ENCODE assay signal across 10 cellular contexts in the genomic region with DNA sequence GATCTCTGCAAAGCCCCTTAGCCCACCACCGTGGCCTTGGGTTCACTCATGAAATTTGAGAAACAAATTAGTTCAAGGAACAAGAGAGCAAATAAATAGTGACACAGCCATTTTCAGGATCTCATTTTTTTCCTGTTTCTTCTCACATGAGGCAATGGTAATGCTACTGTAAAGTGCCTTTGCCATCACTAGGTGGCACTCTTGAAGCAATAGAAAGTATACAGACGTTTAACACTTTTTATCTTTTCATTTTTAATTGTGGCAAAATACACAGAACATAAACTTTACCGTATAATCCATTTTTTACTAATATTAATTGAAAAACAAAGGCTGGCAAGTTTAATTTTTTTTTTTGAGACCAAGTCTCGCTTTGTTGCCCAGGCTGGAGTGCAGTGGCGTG.
DNase-seq lines count a peak whose midpoint lies in the region; ATAC-seq, FAIRE-seq and TF ChIP-seq lines count a peak whose summit lies in the region.
"Had no signal": no experiment of that assay in that cellular context is flagged by ENCODE, and none has a peak within 500 bp of the region (broad histone marks: within the 10 kb centered on the region; RNA-seq: fewer than 3 reads in every experiment).

No MANE protein-coding gene starts in this region.

- no peaks in the 10 kb centered on the region for H4K20me1 ChIP-seq in HepG2 (ENCODE audit: insufficient read depth, low read length)

- 34% methylated on average over 5 of the region's 5 CpGs for WGBS in HepG2 (ENCODE audit: low lambda C conversion rate)

- H3K27me3 Mint-ChIP-seq in MCF 10A (ENCODE audit: insufficient read depth, unreplicated experiment): no peaks in the 10 kb centered on the region

- H3K9me3 Mint-ChIP-seq in MCF 10A (ENCODE audit: unreplicated experiment): peaks cover 37% of the 10 kb centered on the region

- no peak for TF ChIP-seq POLR2A in HepG2 (IDR thresholded peaks at IDR 0.05; ENCODE audit: insufficient read depth in 1 of 2, low read depth in 2 of 2, low read length in 2 of 2)

- no peak overlapping the region for H3K4me3 Mint-ChIP-seq in MCF 10A (ENCODE audit: unreplicated experiment)

- no peak overlapping the region for H3K4me3 ChIP-seq in HepG2 (replicated peaks in 1 of 3; ENCODE audit: insufficient read depth in 1 of 3, low read depth in 2 of 3, low read length in 3 of 3)

- peak; percentile 36 for FAIRE-seq in HepG2 (lab: Jason Lieb, UNC)

- in situ Hi-C loops in ACHN (cut with HindIII; ENCODE audit: low pct_ligation_motif_present, low pct_unique_long_range_greater_than_20kb, low sequenced_read_pairs) (no loop called here), KBM-7 (cut with MboI; ENCODE audit: low pct_unique_long_range_greater_than_20kb, low sequenced_read_pairs) (no loop called here), HepG2 (cut with HindIII; ENCODE audit: extremely low pct_ligation_motif_present, low pct_unique_long_range_greater_than_20kb) (loop anchor here (5.0 kb wide), 1 partner anchor 349 kb away; no protein-coding TSS in a partner anchor)

- no peaks in the 10 kb centered on the region for H3K4me1 Mint-ChIP-seq in MCF 10A (ENCODE audit: insufficient read depth, unreplicated experiment)

- H3K36me3 Mint-ChIP-seq in MCF 10A (ENCODE audit: insufficient read depth, unreplicated experiment): no peaks in the 10 kb centered on the region

- DNase-seq in ACHN: peak; percentile 2
- peak; percentile 24 for DNase-seq in KBM-7
- peak; percentile 3 for DNase-seq in MCF 10A (ENCODE audit: unreplicated experiment)
- DNase-seq in HepG2 (ENCODE audit: low spot score): peak; percentile 47
- no peak for DNase-seq in activated T-cell treated with anti-CD3 and anti-CD28 coated beads, Interleukin-2, amount 50 U/mL, for 48 hours
- DNase-seq in stimulated activated CD4-positive, alpha-beta T cell treated with anti-CD3 and anti-CD28 coated beads, Interleukin-4, amount 100 ng/mL, for 24 hours: no peak
- DNase-seq: Calu3, NCI-H226 had no signal

- H2AFZ ChIP-seq in HepG2 (ENCODE audit: low read length): peak overlapping the region; percentile 44

- H3K36me3 ChIP-seq in HepG2 (replicated peaks in 1 of 2; ENCODE audit: control insufficient read depth in 1 of 2, insufficient read depth in 2 of 2, low read length in 2 of 2): no peaks in the 10 kb centered on the region

- H3K9ac ChIP-seq in HepG2 (ENCODE audit: insufficient read depth, low read depth, low read length): no peak overlapping the region

- H3K9me3 ChIP-seq in HepG2 (ENCODE audit: low read length): no peaks in the 10 kb centered on the region

- no peaks in the 10 kb centered on the region for H3K79me2 ChIP-seq in HepG2 (ENCODE audit: insufficient read depth, low read length)

- peak overlapping the region; percentile 48 for H3K4me2 ChIP-seq in HepG2 (ENCODE audit: low read depth, low read length)

- no peak for TF ChIP-seq EP300 in HepG2 (IDR thresholded peaks at IDR 0.05; ENCODE audit: low read depth in 2 of 2, low read length in 2 of 2)
- TF ChIP-seq EP300 in HepG2 (CRISPR knock-in tag; IDR thresholded peaks at IDR 0.05; ENCODE audit: borderline replicate concordance): no peak

- intact Hi-C loops in MCF 10A (cut with micrococcal nuclease) (no loop called here), HepG2 (cut with micrococcal nuclease; ENCODE audit: unreplicated experiment) (loop anchor here (1.0 kb wide), 1 partner anchor 351 kb away; no protein-coding TSS in a partner anchor)

- no peak overlapping the region for H3K27ac ChIP-seq in HepG2 (ENCODE audit: extremely low read length, insufficient read depth, low read length)

- TF ChIP-seq CTCF in MCF 10A (IDR thresholded peaks at IDR 0.05; ENCODE audit: unreplicated experiment): no peak
- peak; percentile 71 for TF ChIP-seq CTCF in HepG2 (CRISPR knock-in tag; IDR thresholded peaks at IDR 0.05)

- peak; percentile 52; the same call in 1 of the 2 replicates for TF ChIP-seq RAD21 in HepG2 (CRISPR knock-in tag; IDR thresholded peaks at IDR 0.05)

- POLR2A ChIA-PET in MCF 10A (lab: Yijun Ruan, JAX): no interaction called here
- POLR2A ChIA-PET in HepG2 (lab: Yijun Ruan, JAX): interaction anchor here (0.6 kb wide), 1 partner anchor 321 kb away, joined by 3 read pairs; no protein-coding TSS in a partner anchor

- peaks cover 0 to 4% of the 10 kb centered on the region in 2 experiments; a peak in 1 of 5 replicates for H3K27me3 ChIP-seq in HepG2 (ENCODE audit: control insufficient read depth in 1 of 2, insufficient read depth in 2 of 2, low read length in 2 of 2)

- H3K4me1 ChIP-seq in HepG2 (ENCODE audit: insufficient read depth, low read length): peaks cover 40% of the 10 kb centered on the region

- ATAC-seq in HepG2: peak; percentile 51; the same call in 1 of the 3 replicates
- no peak for ATAC-seq in HG03175 (IDR thresholded peaks at IDR 0.05; ENCODE audit: unreplicated experiment)
- no peak for ATAC-seq in HG03039 (IDR thresholded peaks at IDR 0.05; ENCODE audit: unreplicated experiment)

- BruUV-seq in MCF 10A (replicated peaks; lab: Mats Ljungman, UMichigan) (no TSS peak), HepG2 (replicated peaks; lab: Mats Ljungman, UMichigan) (no TSS peak)

- CTCF ChIA-PET in MCF 10A (lab: Yijun Ruan, JAX) (no interaction called here), HepG2 (lab: Yijun Ruan, JAX; ENCODE audit: low intra/inter-chr PET ratio, low total read pairs) (interaction anchor here (1.0 to 3.5 kb wide), 2 partner anchors 320 to 350 kb away, joined by 3 to 19 read pairs; no protein-coding TSS in a partner anchor)

- no peak overlapping the region for H3K27ac Mint-ChIP-seq in MCF 10A (ENCODE audit: low read depth, unreplicated experiment)

TF ChIP-seq in HepG2, 621 proteins besides CTCF, POLR2A, EP300 and RAD21 (continues in another document):
- TF ChIP-seq SKI (IDR thresholded peaks at IDR 0.05; ENCODE audit: partially characterized antibody) (no peak), HNRNPH1 (optimal IDR thresholded peaks at IDR 0.05; ENCODE audit: low read depth, low read length) (no peak), NFE2L2 (IDR thresholded peaks at IDR 0.05; ENCODE audit: low read length) (peak; percentile 25; the same call in 1 of the 2 replicates), ZNF841 (CRISPR knock-in tag; IDR thresholded peaks at IDR 0.05; ENCODE audit: borderline replicate concordance) (no peak), TBL1XR1 (IDR thresholded peaks at IDR 0.05; ENCODE audit: borderline replicate concordance, low read length, partially characterized antibody) (no peak), MED13 (CRISPR knock-in tag; IDR thresholded peaks at IDR 0.05) (no peak), ZNF143 (CRISPR knock-in tag; IDR thresholded peaks at IDR 0.05) (no peak), TCF7L2 (IDR thresholded peaks at IDR 0.05; ENCODE audit: low read depth, low read length) (no peak), ZNF350 (CRISPR knock-in tag; IDR thresholded peaks at IDR 0.05; ENCODE audit: borderline replicate concordance, low read depth) (no peak), ZNF792 (CRISPR knock-in tag; IDR thresholded peaks at IDR 0.05) (no peak), GATAD2A (CRISPR knock-in tag; IDR thresholded peaks at IDR 0.05) (0 out of 2 replicates have a peak, but pooled peaks have one; percentile 27), SPEN (CRISPR knock-in tag; IDR thresholded peaks at IDR 0.05; ENCODE audit: low read depth) (no peak), ZNF142 (CRISPR knock-in tag; IDR thresholded peaks at IDR 0.05) (no peak), U2AF1 (optimal IDR thresholded peaks at IDR 0.05; ENCODE audit: low read depth, low read length) (no peak), JUN (CRISPR knock-in tag; IDR thresholded peaks at IDR 0.05) (no peak), ERF (CRISPR knock-in tag; IDR thresholded peaks at IDR 0.05) (no peak), FOSL1 (CRISPR knock-in tag; IDR thresholded peaks at IDR 0.05; ENCODE audit: borderline replicate concordance) (no peak)
- TF ChIP-seq, protein P1, sequence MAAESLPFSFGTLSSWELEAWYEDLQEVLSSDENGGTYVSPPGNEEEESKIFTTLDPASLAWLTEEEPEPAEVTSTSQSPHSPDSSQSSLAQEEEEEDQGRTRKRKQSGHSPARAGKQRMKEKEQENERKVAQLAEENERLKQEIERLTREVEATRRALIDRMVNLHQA (CRISPR knock-in tag; IDR thresholded peaks at IDR 0.05): no peak

Comparison
In these comparisons a context has a peak if more than half of its experiments do, and no peak if none do; other contexts are left out.
1. DNase-seq: peak in ACHN (single experiment), KBM-7 (single experiment), MCF 10A (single experiment) and HepG2 (single experiment); none in activated T-cell treated with anti-CD3 and anti-CD28 coated beads, Interleukin-2, amount 50 U/mL, for 48 hours (0 of 2) and stimulated activated CD4-positive, alpha-beta T cell treated with anti-CD3 and anti-CD28 coated beads, Interleukin-4, amount 100 ng/mL, for 24 hours (single experiment).